In genomic region chr12:93368766-93369165, GRCh38 we compare ENCODE assay signal across 24 cellular contexts. TPM values are rescaled to one million over a fixed set of nuclear protein-coding genes. Genes with fewer than 3 reads are reported as not detected.
A peak's percentile ranks its signal among the peaks of the same experiment; 100 is the strongest.
DNase-seq lines count a peak whose midpoint lies in the region; ATAC-seq, FAIRE-seq and TF ChIP-seq lines count a peak whose summit lies in the region.
"Had no signal": no experiment of that assay in that cellular context is flagged by ENCODE, and none has a peak within 500 bp of the region (broad histone marks: within the 10 kb centered on the region; RNA-seq: fewer than 3 reads in every experiment).

No MANE protein-coding gene starts in this region.

- no peak for ATAC-seq in HG02938 (IDR thresholded peaks at IDR 0.05; ENCODE audit: unreplicated experiment)
- ATAC-seq in lower lobe of right lung, result no peak
- ATAC-seq: A549, GM12878 had no signal

- H2BK12ac ChIP-seq in H9 (ENCODE audit: insufficient read length, low read depth, low read length) (no peak overlapping the region), H1 (ENCODE audit: low read depth, low read length) (no peak overlapping the region)

- H2BK5ac ChIP-seq in H9 (ENCODE audit: insufficient read length, low read length) (no peak overlapping the region), H1 (ENCODE audit: low read depth, low read length) (peak overlapping the region; percentile 83; the same call in 1 of the 2 replicates)

- no CpG with 5 or more reads among the region's 3 CpGs for WGBS in H9 (ENCODE audit: extremely low coverage, insufficient read length, low lambda C conversion rate)
- WGBS in HUES64, result 97% methylated on average over 3 of the region's 3 CpGs
- WGBS in H1 (ENCODE audit: extremely low coverage in 1 of 2, insufficient coverage in 1 of 2, insufficient read length in 1 of 2, insufficient replicate concordance in 2 of 2, low coverage in 1 of 2, low lambda C conversion rate in 2 of 2, missing lambda C conversion rate in 1 of 2), 2 experiments, result 71% methylated on average over 3 of the region's 3 CpGs; no CpG with 5 or more reads in 1 of the 2 experiments
- whole genome bisulfite sequencing in small intestine, 3 donors, result 97 to 100% (median 99%) methylated on average over 3 of the region's 3 CpGs

- H3K4me3 Mint-ChIP-seq in H9, result peak overlapping the region in 1 of 2 experiments; percentile 53; a peak in 1 of 5 replicates
- H3K4me3 Mint-ChIP-seq: CD14-positive monocyte; CD4-positive, alpha-beta T cell; CD8-positive, alpha-beta memory T cell had no signal

- H3K4me2 ChIP-seq in H9 (ENCODE audit: insufficient read depth, insufficient read length, low read length), result peak overlapping the region; percentile 13
- H3K4me2 ChIP-seq in H1 (ENCODE audit: insufficient read depth in 1 of 2, low read depth in 2 of 2, low read length in 2 of 2), result peak overlapping the region in 1 of 2 experiments; percentile 43; a peak in 2 of 4 replicates
- H3K4me2 ChIP-seq: A549; BLaER1 treated with 17β-estradiol and CSF1 and Interleukin-3, amounts not matched to agents 10 nM and 100 nM had no signal

- TF ChIP-seq EP300 in H1 (IDR thresholded peaks at IDR 0.05; ENCODE audit: borderline replicate concordance in 1 of 2, low read depth in 2 of 2, low read length in 2 of 2), result no peak

- H2BK20ac ChIP-seq in H9 (ENCODE audit: low read depth, low read length, poor library complexity, severe bottlenecking) (no peak overlapping the region), H1 (ENCODE audit: low read length) (no peak overlapping the region)

- H2AK5ac ChIP-seq in H9 (ENCODE audit: insufficient read length, low read length), result no peak overlapping the region
- H2AK5ac ChIP-seq in H1 (ENCODE audit: low read depth, low read length), result no peak overlapping the region

- H3K79me2 ChIP-seq in H9 (ENCODE audit: insufficient read depth, low read length) (no peaks in the 10 kb centered on the region), H1 (ENCODE audit: control insufficient read depth in 1 of 2, insufficient read depth in 2 of 2, low read length in 2 of 2) (no peaks in the 10 kb centered on the region)

- POLR2A ChIA-PET in H1 (lab: Charles Lee; ENCODE audit: partially characterized antibody), result no interaction called here

- intact Hi-C loops in lower lobe of right lung (cut with DNase I), result no loop called here

- no peak overlapping the region for H3T11ph ChIP-seq in H9 (ENCODE audit: low read length)

- no peak for FAIRE-seq in H1 (lab: Jason Lieb, UNC)
- FAIRE-seq in small intestine (lab: Jason Lieb, UNC), result no peak
- FAIRE-seq: A549, D721Med, GM12878, GM18507 had no signal

- H4K20me1 ChIP-seq in H9 (ENCODE audit: control insufficient read depth, insufficient read depth, insufficient read length), result no peaks in the 10 kb centered on the region
- no peaks in the 10 kb centered on the region for H4K20me1 ChIP-seq in H1 (replicated peaks in 1 of 2; ENCODE audit: control insufficient read depth in 1 of 2, insufficient read depth in 2 of 2, low read length in 2 of 2)
- H4K20me1 ChIP-seq: BLaER1 treated with 17β-estradiol and CSF1 and Interleukin-3, amounts not matched to agents 10 nM and 100 nM had no signal

- H3K79me1 ChIP-seq in H9 (ENCODE audit: insufficient read depth, low read depth, low read length, poor library complexity, severe bottlenecking) (no peaks in the 10 kb centered on the region), H1 (ENCODE audit: low read depth, low read length) (no peaks in the 10 kb centered on the region)

- H3K27ac Mint-ChIP-seq in H9, result peak overlapping the region; percentile 39 to 96 (median 78); a peak in 6 of 7 replicates
- H3K27ac Mint-ChIP-seq: CD4-positive, alpha-beta T cell; CD8-positive, alpha-beta memory T cell had no signal

- H3K9me3 ChIP-seq in H9 (ENCODE audit: control insufficient read depth, low read depth, low read length), result no peaks in the 10 kb centered on the region
- no peaks in the 10 kb centered on the region for H3K9me3 ChIP-seq in HUES64 (ENCODE audit: insufficient read depth, low read depth, low read length)
- no peaks in the 10 kb centered on the region for H3K9me3 ChIP-seq in H1 (ENCODE audit: insufficient read depth in 2 of 2, low read depth in 1 of 2, low read length in 1 of 2)
- H3K9me3 ChIP-seq in lower lobe of right lung, result no peaks in the 10 kb centered on the region
- H3K9me3 ChIP-seq in small intestine (ENCODE audit: control insufficient read depth, low read depth), result no peaks in the 10 kb centered on the region
- H3K9me3 ChIP-seq: A549; BE2C; BLaER1 treated with 17β-estradiol and CSF1 and Interleukin-3, amounts not matched to agents 10 nM and 100 nM; HAP-1 had no signal

- H3K36me3 Mint-ChIP-seq in H9 (ENCODE audit: insufficient read depth in 1 of 3, low read depth in 3 of 3), result peaks cover 0 to 7% (median 6%) of the 10 kb centered on the region in 3 experiments; a peak in 3 of 7 replicates
- H3K36me3 Mint-ChIP-seq: CD8-positive, alpha-beta memory T cell had no signal

- H2BK120ac ChIP-seq in H9 (ENCODE audit: low read depth, low read length, poor library complexity, severe bottlenecking) (no peak overlapping the region), H1 (replicated peaks; ENCODE audit: low read depth, low read length) (no peak overlapping the region)

- no peaks in the 10 kb centered on the region for H3K9me3 Mint-ChIP-seq in H9
- H3K9me3 Mint-ChIP-seq: CD4-positive, alpha-beta T cell; CD8-positive, alpha-beta memory T cell had no signal

- peaks cover 24 to 27% of the 10 kb centered on the region in 2 experiments for H3K4me1 Mint-ChIP-seq in H9

- H4K5ac ChIP-seq in H9 (ENCODE audit: insufficient read length, low read depth, low read length) (no peak overlapping the region), H1 (ENCODE audit: insufficient read length, low read depth, low read length) (no peak overlapping the region)

- H4K91ac ChIP-seq in H9 (ENCODE audit: insufficient read length, low read depth, low read length), result no peak overlapping the region
- no peak overlapping the region for H4K91ac ChIP-seq in H1 (replicated peaks; ENCODE audit: insufficient read length, low read length)

- TF ChIP-seq POLR2A in H1 (IDR thresholded peaks at IDR 0.05; ENCODE audit: control extremely low read depth in 1 of 2, low read depth in 2 of 2, low read length in 2 of 2), result no peak

- H2BK15ac ChIP-seq in H9 (ENCODE audit: low read depth, low read length) (no peak overlapping the region), H1 (ENCODE audit: low read length) (no peak overlapping the region)

- H3K27me3 ChIP-seq in H9 (ENCODE audit: insufficient read depth, low read length) (no peaks in the 10 kb centered on the region), HUES64 (ENCODE audit: insufficient read depth, low read length) (no peaks in the 10 kb centered on the region), H1 (replicated peaks in 1 of 4; ENCODE audit: control insufficient read depth in 3 of 4, extremely low read depth in 1 of 4, insufficient read depth in 3 of 4, low read length in 3 of 4) (no peaks in the 10 kb centered on the region), lower lobe of right lung (ENCODE audit: low read depth) (no peaks in the 10 kb centered on the region), small intestine (ENCODE audit: control insufficient read depth in 2 of 2, insufficient read depth in 2 of 2, low read length in 2 of 2) (no peaks in the 10 kb centered on the region)
- H3K27me3 ChIP-seq: BE2C; BLaER1 treated with 17β-estradiol and CSF1 and Interleukin-3, amounts not matched to agents 10 nM and 100 nM had no signal

- H4K8ac ChIP-seq in H9 (replicated peaks; ENCODE audit: insufficient read length, low read depth, low read length) (no peak overlapping the region), H1 (ENCODE audit: extremely low read depth, insufficient read depth, low read length) (no peak overlapping the region)

- H3K27ac ChIP-seq in H9 (ENCODE audit: insufficient read length, low read depth, low read length) (peak overlapping the region; percentile 43), HUES64 (ENCODE audit: low read depth, low read length) (no peak overlapping the region), H1 (ENCODE audit: low read depth, low read length) (no peak overlapping the region), lower lobe of right lung (no peak overlapping the region), small intestine (ENCODE audit: low read depth in 1 of 2, low read length in 1 of 2) (no peak overlapping the region)
- H3K27ac ChIP-seq: A549; BLaER1 treated with 17β-estradiol and CSF1 and Interleukin-3, amounts not matched to agents 10 nM and 100 nM had no signal

- H3K9ac ChIP-seq in H9 (ENCODE audit: extremely low read depth, insufficient read length, low read length) (no peak overlapping the region), HUES64 (ENCODE audit: low read depth, low read length) (no peak overlapping the region), H1 (replicated peaks in 1 of 4; ENCODE audit: extremely low read depth in 1 of 4, low read depth in 3 of 4, low read length in 3 of 4) (no peak overlapping the region)
- H3K9ac ChIP-seq: BLaER1 treated with 17β-estradiol and CSF1 and Interleukin-3, amounts not matched to agents 10 nM and 100 nM had no signal

- H3K23ac ChIP-seq in H9 (ENCODE audit: insufficient read length, low read depth, low read length) (no peak overlapping the region), H1 (ENCODE audit: insufficient read length) (no peak overlapping the region)

- TF ChIP-seq CTCF in H9 (conservative IDR thresholded peaks at IDR 0.05) (no peak), H1 (IDR thresholded peaks at IDR 0.05; ENCODE audit: control extremely low read depth in 1 of 3, insufficient read depth in 1 of 3, low read depth in 1 of 3, low read length in 3 of 3) (no peak), lower lobe of right lung (IDR thresholded peaks at IDR 0.05) (no peak)

- H3K36me3 ChIP-seq in HUES64 (ENCODE audit: insufficient read depth, low read length) (no peaks in the 10 kb centered on the region), H1 (ENCODE audit: control insufficient read depth in 2 of 4, insufficient read depth in 4 of 4, low read length in 3 of 4) (no peaks in the 10 kb centered on the region), lower lobe of right lung (no peaks in the 10 kb centered on the region), small intestine (ENCODE audit: control insufficient read depth in 2 of 2, insufficient read depth in 2 of 2, low read length in 2 of 2) (no peaks in the 10 kb centered on the region)
- H3K36me3 ChIP-seq: BE2C; BLaER1 treated with 17β-estradiol and CSF1 and Interleukin-3, amounts not matched to agents 10 nM and 100 nM; HAP-1 had no signal

- H3K27me3 Mint-ChIP-seq in H9 (ENCODE audit: low read depth), result no peaks in the 10 kb centered on the region
- H3K27me3 Mint-ChIP-seq: CD4-positive, alpha-beta T cell had no signal

- H3K14ac ChIP-seq in H9 (ENCODE audit: insufficient read depth, low read length) (no peak overlapping the region), H1 (ENCODE audit: insufficient read length) (no peak overlapping the region)

- H2AFZ ChIP-seq in H9 (ENCODE audit: low read length), result no peak overlapping the region
- H2AFZ ChIP-seq in H1 (ENCODE audit: low read length), result 0 out of 2 replicates have a peak overlapping the region, but pooled peaks have one; percentile 4

- H3K56ac ChIP-seq in H9 (ENCODE audit: insufficient read length, low read depth, low read length), result no peak overlapping the region
- H3K56ac ChIP-seq in H1 (replicated peaks; ENCODE audit: insufficient read length, low read depth, low read length), result peak overlapping the region; percentile 18

- DNase-seq in H9 (no peak), H1 (ENCODE audit: low read depth in 1 of 2, low spot score in 2 of 2) (no peak), lower lobe of right lung (no peak), small intestine (no peak)
- no peak for DNase-seq in stimulated activated CD4-positive, alpha-beta T cell treated with anti-CD3 and anti-CD28 coated beads, Interleukin-4, amount 100 ng/mL, for 4 hours
- DNase-seq: 8988T; ACHN; AML-193; BE2C; CD4-positive, alpha-beta T cell; CD8-positive, alpha-beta memory T cell; DMS 273 treated with DMSO at 0.1 percent for 48 hours; DMS79; EL; GDM1 had no signal

- H3K23me2 ChIP-seq in H9 (ENCODE audit: insufficient read length, low read depth, low read length, poor library complexity, severe bottlenecking) (no peaks in the 10 kb centered on the region), H1 (ENCODE audit: low read depth, low read length) (peaks cover 3% of the 10 kb centered on the region; the same call in 1 of the 2 replicates)

- H3K18ac ChIP-seq in H9 (ENCODE audit: insufficient read length, low read depth, low read length) (no peak overlapping the region), H1 (ENCODE audit: extremely low read depth, low read length) (no peak overlapping the region; the same call in 1 of the 2 replicates)

- TF ChIP-seq RAD21 in H1 (IDR thresholded peaks at IDR 0.05 in 1 of 2, conservative IDR thresholded peaks at IDR 0.05 in 1 of 2; ENCODE audit: low read depth in 2 of 2, low read length in 2 of 2), result no peak

- CTCF ChIA-PET in H1 (lab: Charles Lee; ENCODE audit: partially characterized antibody), result interaction anchor here (1.2 kb wide), 1 partner anchor 8 kb away, joined by 4 read pairs; no protein-coding TSS in a partner anchor

- peak overlapping the region; percentile 11; the same call in 1 of the 2 replicates for H3K4me3 ChIP-seq in HUES64 (ENCODE audit: low read length)
- H3K4me3 ChIP-seq in H1 (ENCODE audit: extremely low read depth in 1 of 4, insufficient read depth in 2 of 4, low read depth in 3 of 4, low read length in 4 of 4), result peak overlapping the region in 1 of 4 experiments; percentile 17; a peak in 1 of 8 replicates
- no peak overlapping the region for H3K4me3 ChIP-seq in lower lobe of right lung
- no peak overlapping the region for H3K4me3 ChIP-seq in small intestine (ENCODE audit: low read depth in 1 of 2, low read length in 2 of 2)
- H3K4me3 ChIP-seq: A549; BLaER1 treated with 17β-estradiol and CSF1 and Interleukin-3, amounts not matched to agents 10 nM and 100 nM; GM12878; HAP-1 had no signal

- H3K4ac ChIP-seq in H9 (ENCODE audit: low read depth, low read length), result no peak overlapping the region
- no peak overlapping the region for H3K4ac ChIP-seq in H1 (replicated peaks; ENCODE audit: insufficient read length, low read depth, low read length)

- H3K4me1 ChIP-seq in H9 (ENCODE audit: insufficient read depth, low read length) (peaks cover 2% of the 10 kb centered on the region; the same call in 1 of the 2 replicates), HUES64 (ENCODE audit: insufficient read depth, low read length) (peaks cover 23% of the 10 kb centered on the region), H1 (replicated peaks in 1 of 4; ENCODE audit: control insufficient read depth in 3 of 4, insufficient read depth in 4 of 4, low read length in 3 of 4) (peaks cover 0 to under 1% (median 0%) of the 10 kb centered on the region in 4 experiments; a peak in 1 of 7 replicates), lower lobe of right lung (no peaks in the 10 kb centered on the region), small intestine (ENCODE audit: control insufficient read depth in 2 of 2, insufficient read depth in 1 of 2, low read depth in 1 of 2, low read length in 1 of 2) (no peaks in the 10 kb centered on the region)
- H3K4me1 ChIP-seq: BE2C had no signal

RNA-seq across cellular contexts. Expression of gene NUDT4, which starts 9.0 kb away (rescaled TPM):
- 39.9 and 40.6 TPM in 2 replicates for total RNA-seq in H9 (2021)
- polyA plus RNA-seq in HUES64 (2013, experiment 1 of 2), result 34.6 TPM
- polyA plus RNA-seq in HUES64 (2013, experiment 2 of 2), result 38.0 TPM
- total RNA-seq in H1 (2021; fragmentation: NEBNext Ultra II Directional; extraction: Animal tissue kit (Norgen Biotek cat#: 25700)), result 61.0 and 71.7 TPM in 2 replicates
- polyA plus RNA-seq in H1 (2011; rRNA removed), result 12.9 and 17.3 TPM in 2 replicates
- polyA plus RNA-seq in H1 (2011; cell fraction: cytosol; rRNA removed), result 20.1 TPM
- polyA plus RNA-seq in H1 (2011; cell fraction: nucleus; rRNA removed), result 5.8 TPM
- polyA plus RNA-seq in H1 (2012, experiment 1 of 2), result 15.0 to 31.6 TPM (median 17.9 TPM) in 4 replicates
- 8.7 TPM for polyA plus RNA-seq in H1 (2012, experiment 2 of 2)
- 31.7 TPM for polyA plus RNA-seq in H1 (2013, experiment 1 of 2)
- 32.7 TPM for polyA plus RNA-seq in H1 (2013, experiment 2 of 2)
- polyA minus RNA-seq in H1 (2011; rRNA and poly(A)+ RNA removed), result 17.9 and 19.2 TPM in 2 replicates
- 26.9 TPM for polyA minus RNA-seq in H1 (2011; cell fraction: cytosol; rRNA and poly(A)+ RNA removed)
- 18.6 TPM for polyA minus RNA-seq in H1 (2011; cell fraction: nucleus; rRNA and poly(A)+ RNA removed)
- total RNA-seq in lower lobe of right lung, result 56.8 TPM
- polyA plus RNA-seq in small intestine, result 10 to 100 TPM; 15.9 to 26.0 (median 18.9) TPM
